In genomic region chr3:71319771-71320170, GRCh38 we compare ENCODE assay signal across 16 cellular contexts.
A peak's percentile ranks its signal among the peaks of the same experiment; 100 is the strongest.
DNase-seq lines count a peak whose midpoint lies in the region; ATAC-seq, FAIRE-seq and TF ChIP-seq lines count a peak whose summit lies in the region.
"Had no signal": no experiment of that assay in that cellular context is flagged by ENCODE, and none has a peak within 500 bp of the region (broad histone marks: within the 10 kb centered on the region; RNA-seq: fewer than 3 reads in every experiment).

No MANE protein-coding gene starts in this region.

- no peak for FAIRE-seq in GM12892 (lab: Jason Lieb, UNC)

- intact Hi-C loops in lower lobe of right lung (cut with DNase I): no loop called here

- H3K27me3 ChIP-seq in muscle layer of colon (ENCODE audit: control insufficient read depth in 1 of 2, insufficient read depth in 2 of 2, low read length in 2 of 2) (no peaks in the 10 kb centered on the region), smooth muscle cell (ENCODE audit: low read depth) (no peaks in the 10 kb centered on the region), lower lobe of right lung (ENCODE audit: low read depth) (no peaks in the 10 kb centered on the region)
- H3K27me3 ChIP-seq: BLaER1 had no signal

- H3K9me3 Mint-ChIP-seq in mesothelial cell of epicardium: no peaks in the 10 kb centered on the region
- H3K9me3 Mint-ChIP-seq: CD8-positive, alpha-beta memory T cell had no signal

- H3K4me3 Mint-ChIP-seq in mesothelial cell of epicardium: no peak overlapping the region
- H3K4me3 Mint-ChIP-seq: CD8-positive, alpha-beta memory T cell had no signal

- CTCF ChIA-PET in HEK293 (lab: Yijun Ruan, JAX): no interaction called here

- H3K27ac Mint-ChIP-seq in mesothelial cell of epicardium: no peak overlapping the region
- H3K27ac Mint-ChIP-seq: CD8-positive, alpha-beta memory T cell had no signal

- H3K36me3 Mint-ChIP-seq in mesothelial cell of epicardium: peaks cover 4% of the 10 kb centered on the region

- TF ChIP-seq CTCF in HEK293 (tag by site-specific recombination; IDR thresholded peaks at IDR 0.05) (no peak), smooth muscle cell (IDR thresholded peaks at IDR 0.05; ENCODE audit: borderline replicate concordance, insufficient read depth, poor library complexity, severe bottlenecking) (no peak), mesothelial cell of epicardium (IDR thresholded peaks at IDR 0.05; ENCODE audit: unreplicated experiment) (no peak), lower lobe of right lung (IDR thresholded peaks at IDR 0.05) (no peak)

- H3K9me3 ChIP-seq in HEK293 (ENCODE audit: control insufficient read depth, insufficient read depth, low read depth, low read length) (no peaks in the 10 kb centered on the region), muscle layer of colon (ENCODE audit: low read length) (no peaks in the 10 kb centered on the region), smooth muscle cell (replicated peaks; ENCODE audit: low read depth) (no peaks in the 10 kb centered on the region), lower lobe of right lung (no peaks in the 10 kb centered on the region)
- H3K9me3 ChIP-seq: BLaER1, Caco-2 had no signal

- no peak overlapping the region for H3K4me3 ChIP-seq in HEK293 (ENCODE audit: low read depth, low read length)
- no peak overlapping the region for H3K4me3 ChIP-seq in muscle layer of colon (ENCODE audit: low read depth in 1 of 2, low read length in 2 of 2)
- H3K4me3 ChIP-seq in smooth muscle cell: no peak overlapping the region
- no peak overlapping the region for H3K4me3 ChIP-seq in lower lobe of right lung
- H3K4me3 ChIP-seq: BLaER1 had no signal

- no peaks in the 10 kb centered on the region for H3F3A ChIP-seq in smooth muscle cell (ENCODE audit: low read depth)

- peaks cover 24% of the 10 kb centered on the region for H3K4me1 Mint-ChIP-seq in mesothelial cell of epicardium

- 96% methylated on average over 6 of the region's 6 CpGs for WGBS in smooth muscle cell (ENCODE audit: low lambda C conversion rate)

- H3K9ac ChIP-seq in muscle layer of colon (ENCODE audit: low read length) (no peak overlapping the region), smooth muscle cell (ENCODE audit: low read depth) (no peak overlapping the region)
- H3K9ac ChIP-seq: BLaER1 had no signal

- H2AFZ ChIP-seq in smooth muscle cell (ENCODE audit: low read depth): no peak overlapping the region

- no peak for ATAC-seq in lower lobe of right lung
- no peak for ATAC-seq in HG02763 (IDR thresholded peaks at IDR 0.05; ENCODE audit: unreplicated experiment)
- ATAC-seq: HCT116 had no signal

- H3K27me3 Mint-ChIP-seq in mesothelial cell of epicardium (ENCODE audit: low read depth): no peaks in the 10 kb centered on the region
- H3K27me3 Mint-ChIP-seq: CD8-positive, alpha-beta memory T cell had no signal

- no peak overlapping the region for H3K27ac ChIP-seq in HEK293 (ENCODE audit: extremely low read depth, low read depth, low read length)
- peak overlapping the region; percentile 54 for H3K27ac ChIP-seq in muscle layer of colon (ENCODE audit: low read depth, low read length)
- H3K27ac ChIP-seq in smooth muscle cell (ENCODE audit: low read depth): no peak overlapping the region
- no peak overlapping the region for H3K27ac ChIP-seq in lower lobe of right lung
- H3K27ac ChIP-seq: BLaER1, HL-60 had no signal

- peaks cover 8% of the 10 kb centered on the region; the same call in 1 of the 2 replicates for H3K4me1 ChIP-seq in HEK293 (ENCODE audit: control insufficient read depth, insufficient read depth, low read length)
- peaks cover 48% of the 10 kb centered on the region for H3K4me1 ChIP-seq in muscle layer of colon (ENCODE audit: insufficient read depth, low read length)
- H3K4me1 ChIP-seq in smooth muscle cell (ENCODE audit: low read depth): peaks cover 11% of the 10 kb centered on the region
- H3K4me1 ChIP-seq in lower lobe of right lung: peaks cover 19% of the 10 kb centered on the region

- POLR2A ChIA-PET in HEK293 (lab: Yijun Ruan, JAX): no interaction called here

- peak overlapping the region; percentile 12 for H3K4me2 ChIP-seq in smooth muscle cell
- H3K4me2 ChIP-seq: BLaER1 had no signal

- H4K20me1 ChIP-seq in smooth muscle cell (ENCODE audit: low read depth): no peaks in the 10 kb centered on the region
- H4K20me1 ChIP-seq: BLaER1 had no signal

- no peaks in the 10 kb centered on the region for H3K79me2 ChIP-seq in smooth muscle cell (ENCODE audit: low read depth)

- DNase-seq in UCSD-AML1 (lab: John Stamatoyannopoulos, UW; ENCODE audit: unreplicated experiment) (peak; percentile 18), smooth muscle cell (lab: John Stamatoyannopoulos, UW; ENCODE audit: unreplicated experiment) (no peak), mesothelial cell of epicardium (ENCODE audit: low spot score in 2 of 2, unreplicated experiment in 2 of 2) (no peak), GM12892 (ENCODE audit: insufficient read length) (no peak), lower lobe of right lung (no peak)
- DNase-seq: 8988T; AML-193; Caco-2; CD8-positive, alpha-beta memory T cell; GF-D8 had no signal

- no peak for TF ChIP-seq POLR2A in GM12892 (IDR thresholded peaks at IDR 0.05; ENCODE audit: low read depth, low read length)

- H3K36me3 ChIP-seq in HEK293 (ENCODE audit: control insufficient read depth in 2 of 2, insufficient read depth in 1 of 2, low read length in 2 of 2) (no peaks in the 10 kb centered on the region), muscle layer of colon (ENCODE audit: insufficient read depth, low read length) (no peaks in the 10 kb centered on the region), smooth muscle cell (ENCODE audit: low read depth) (no peaks in the 10 kb centered on the region), lower lobe of right lung (no peaks in the 10 kb centered on the region)

TF ChIP-seq in HEK293, 187 proteins besides CTCF, POLR2A, EP300 and RAD21:
- TF ChIP-seq ZFHX2 (tag by site-specific recombination; conservative IDR thresholded peaks at IDR 0.05): peak; percentile 69
- no peak for TF ChIP-seq ZNF837 (tag by site-specific recombination; IDR thresholded peaks at IDR 0.05)
- TF ChIP-seq EGR2 (tag by site-specific recombination; IDR thresholded peaks at IDR 0.05; ENCODE audit: low read depth): peak; percentile 54; the same call in 1 of the 2 replicates
